In the genomic region with DNA sequence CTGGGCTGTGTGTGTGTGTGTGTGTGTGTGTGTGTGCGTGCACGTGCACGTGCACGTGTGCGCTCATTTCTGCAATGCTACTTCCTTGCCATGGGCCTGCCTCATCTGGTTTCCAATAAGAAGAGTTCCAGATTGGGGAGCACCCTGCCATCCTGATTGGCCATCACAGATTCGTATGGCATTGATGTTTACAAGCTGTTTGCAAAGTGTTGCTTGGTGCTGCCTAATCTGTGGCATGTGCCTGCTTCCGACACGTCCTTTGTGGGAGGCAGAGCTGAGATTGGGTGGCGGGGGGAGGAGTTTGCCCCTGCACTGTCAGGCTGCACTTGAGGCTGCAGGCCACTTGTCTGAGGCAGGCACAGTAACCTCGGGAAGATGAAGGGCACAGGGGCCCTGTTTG, we compare ENCODE assay signal across 13 cellular contexts. TPM values are rescaled to one million over a fixed set of nuclear protein-coding genes. Genes with fewer than 3 reads are reported as not detected.
DNase-seq lines count a peak whose midpoint lies in the region; ATAC-seq, FAIRE-seq and TF ChIP-seq lines count a peak whose summit lies in the region.
"Had no signal": no experiment of that assay in that cellular context is flagged by ENCODE, and none has a peak within 500 bp of the region (broad histone marks: within the 10 kb centered on the region; RNA-seq: fewer than 3 reads in every experiment).

No MANE protein-coding gene starts in this region.

- peaks cover 0 to 2% of the 10 kb centered on the region in 2 experiments for H3K36me3 ChIP-seq in keratinocyte (ENCODE audit: control insufficient read depth in 2 of 2, extremely low read depth in 1 of 2, insufficient read depth in 2 of 2, low read length in 2 of 2)
- H3K36me3 ChIP-seq in thoracic aorta, result no peaks in the 10 kb centered on the region
- H3K36me3 ChIP-seq: prostate gland had no signal

- DNase-seq in HFF-Myc (ENCODE audit: extremely low read depth, low read depth) (peak; percentile 67), keratinocyte (ENCODE audit: low read depth, low spot score) (no peak), thoracic aorta (ENCODE audit: low spot score) (no peak), cortex of kidney (lab: John Stamatoyannopoulos, UW) (no peak), 8988T (no peak)
- DNase-seq in central memory CD4-positive, alpha-beta T cell, result peak; percentile 22
- DNase-seq: NCI-H524 treated with DMSO at 0.1 percent for 48 hours had no signal

- no peaks in the 10 kb centered on the region for H3K9me1 ChIP-seq in keratinocyte (ENCODE audit: control insufficient read depth, extremely low read depth, insufficient read depth, low read length)

- peaks cover 6% of the 10 kb centered on the region for H4K20me1 ChIP-seq in keratinocyte (ENCODE audit: control insufficient read depth, extremely low read depth, insufficient read depth, low read length)

- no peaks in the 10 kb centered on the region for H3K9me3 ChIP-seq in keratinocyte (ENCODE audit: control insufficient read depth, low read depth, low read length)
- no peaks in the 10 kb centered on the region for H3K9me3 ChIP-seq in thoracic aorta
- H3K9me3 ChIP-seq: prostate gland had no signal

- H3K27ac ChIP-seq in keratinocyte (ENCODE audit: control insufficient read depth, insufficient read depth, low read length), result peak overlapping the region; percentile 25
- peak overlapping the region; percentile 58 to 62 for H3K27ac ChIP-seq in thoracic aorta
- H3K27ac ChIP-seq: KMS-11, prostate gland had no signal

- H3K27me3 ChIP-seq in keratinocyte (ENCODE audit: control insufficient read depth, extremely low read depth, insufficient read depth, low read length) (no peaks in the 10 kb centered on the region), thoracic aorta (replicated peaks; ENCODE audit: insufficient read depth) (no peaks in the 10 kb centered on the region)

- peaks cover 17% of the 10 kb centered on the region for H3K4me1 ChIP-seq in keratinocyte (ENCODE audit: control insufficient read depth, extremely low read depth, insufficient read depth, low read length)
- peaks cover 17 to 53% of the 10 kb centered on the region in 2 donors for H3K4me1 ChIP-seq in thoracic aorta (ENCODE audit: control insufficient read depth in 1 of 2, low read depth in 2 of 2)
- H3K4me1 ChIP-seq: prostate gland had no signal

- no peak for TF ChIP-seq CTCF in HFF-Myc (IDR thresholded peaks at IDR 0.05; ENCODE audit: low read depth, low read length, missing control alignments)
- no peak for TF ChIP-seq CTCF in keratinocyte (optimal IDR thresholded peaks at IDR 0.05 in 1 of 3, IDR thresholded peaks at IDR 0.05 in 1 of 3, conservative IDR thresholded peaks at IDR 0.05 in 1 of 3; ENCODE audit: extremely low read depth in 1 of 3, insufficient read depth in 2 of 3, low read length in 3 of 3)
- TF ChIP-seq CTCF in thoracic aorta (IDR thresholded peaks at IDR 0.05), result no peak

- H3K79me2 ChIP-seq in keratinocyte (ENCODE audit: control insufficient read depth, insufficient read depth, low read length), result peaks cover 44% of the 10 kb centered on the region

- no peak for FAIRE-seq in keratinocyte (lab: Jason Lieb, UNC)
- FAIRE-seq: D721Med, GM18507, islet of Langerhans had no signal

- ATAC-seq in thoracic aorta (ENCODE audit: insufficient number of reproducible peaks, low FRiP score, low read depth) (no peak), HG02623 (IDR thresholded peaks at IDR 0.05; ENCODE audit: unreplicated experiment) (no peak)

- H3K4me2 ChIP-seq in keratinocyte (ENCODE audit: control insufficient read depth, extremely low read depth, insufficient read depth, low read depth, low read length), result peak overlapping the region; percentile 0
- H3K4me2 ChIP-seq: KMS-11 had no signal

- H2AFZ ChIP-seq in keratinocyte (ENCODE audit: control insufficient read depth, low read length), result no peak overlapping the region

- no peak overlapping the region for H3K9ac ChIP-seq in keratinocyte (ENCODE audit: control insufficient read depth, extremely low read depth, insufficient read depth, low read length)
- H3K9ac ChIP-seq: KMS-11 had no signal

- dilution Hi-C loops in keratinocyte (cut with MboI; ENCODE audit: extremely low pct_ligation_motif_present, low sequenced_read_pairs), result no loop called here

- H3K4me3 ChIP-seq in HFF-Myc (replicated peaks; ENCODE audit: low read depth, low read length) (no peak overlapping the region), keratinocyte (ENCODE audit: control insufficient read depth in 2 of 3, extremely low read depth in 1 of 3, insufficient read depth in 2 of 3, low read depth in 1 of 3, low read length in 3 of 3) (no peak overlapping the region), thoracic aorta (no peak overlapping the region)
- H3K4me3 ChIP-seq: prostate gland had no signal

RNA-seq across cellular contexts. Expression of a gene that starts 39.2 kb away (rescaled TPM):
- polyA plus RNA-seq in keratinocyte, result 10.5 to 16.2 TPM (median 11.3 TPM) in 3 replicates
- polyA plus RNA-seq in keratinocyte (2011; ENCODE audit: low read depth), result 10.2 TPM
- polyA plus RNA-seq in keratinocyte (2011; cell fraction: cytosol; rRNA removed), result 16.9 and 18.0 TPM in 2 replicates
- polyA plus RNA-seq in keratinocyte (2011; cell fraction: nucleus; rRNA removed), result 66.2 and 90.8 TPM in 2 replicates
- polyA plus RNA-seq in keratinocyte (2012; ENCODE audit: low replicate concordance), result 11.9 and 20.4 TPM in 2 replicates
- 33.7 to 69.4 TPM (median 42.7 TPM) in 3 replicates for polyA minus RNA-seq in keratinocyte
- 30.1 TPM for polyA minus RNA-seq in keratinocyte (2011; cell fraction: cytosol; rRNA and poly(A)+ RNA removed)
- 65.0 and 134 TPM in 2 replicates for polyA minus RNA-seq in keratinocyte (2011; cell fraction: nucleus; rRNA and poly(A)+ RNA removed)
- total RNA-seq in thoracic aorta, result 100 to 1,000 TPM; 142 to 172 TPM

Comparison
In these comparisons a context has a peak if more than half of its experiments do, and no peak if none do; other contexts are left out.
1. DNase-seq: peak in HFF-Myc (single experiment) and central memory CD4-positive, alpha-beta T cell (single experiment); none in keratinocyte (single experiment), thoracic aorta (single experiment), cortex of kidney (single experiment) and 8988T (single experiment).